1 cellular context compared by ENCODE assay signal in the genomic region with DNA sequence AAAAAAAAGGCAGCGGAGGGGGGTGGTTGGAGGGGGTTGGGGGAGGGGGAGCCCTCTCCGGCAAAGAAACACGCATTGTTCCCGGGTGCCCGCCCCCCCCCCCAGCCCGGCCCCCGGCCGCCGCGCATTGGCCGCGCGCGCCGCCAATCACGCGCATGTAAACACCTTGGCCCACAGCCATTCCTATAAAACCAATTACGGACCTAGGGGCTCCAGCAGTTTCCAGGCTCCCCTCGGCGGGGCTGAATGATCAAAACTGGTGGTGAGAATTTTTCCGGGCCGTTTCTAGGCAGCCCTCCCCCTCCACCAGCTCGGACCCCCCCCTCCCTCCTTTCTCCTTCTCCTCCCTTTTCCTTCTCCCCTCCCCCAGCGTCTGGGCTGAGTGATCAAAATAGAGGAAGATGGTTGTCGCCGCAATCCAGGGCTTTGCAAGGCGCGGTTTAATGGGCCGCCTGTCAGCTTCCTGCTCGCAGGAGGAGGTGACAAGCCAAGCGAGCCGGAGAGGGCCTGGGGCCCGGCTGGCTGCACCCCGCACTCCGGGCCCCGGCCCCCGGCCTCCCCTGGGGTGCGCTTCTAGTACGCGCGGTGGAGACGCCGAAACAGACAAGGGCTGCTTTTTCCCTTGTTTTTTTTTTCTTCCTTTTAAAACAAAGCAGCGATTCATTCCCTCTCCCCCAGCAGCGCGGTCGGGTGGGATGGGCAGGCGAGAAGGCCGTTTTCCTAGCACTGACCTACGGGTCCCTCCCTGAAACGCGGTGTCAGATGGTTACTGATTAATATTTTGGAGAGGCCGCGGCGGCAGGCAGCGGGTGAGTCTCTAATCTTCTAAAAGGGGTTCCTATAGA.
A peak's percentile ranks its signal among the peaks of the same experiment; 100 is the strongest.
TF ChIP-seq lines count a peak whose summit lies in the region.

No MANE protein-coding gene starts in this region.

TF ChIP-seq in HepG2, 621 proteins besides CTCF, POLR2A, EP300 and RAD21 (continued from another document and continues in another):
- TF ChIP-seq TAF15 (IDR thresholded peaks at IDR 0.05; ENCODE audit: low read depth, low read length, poor library complexity, severe bottlenecking) (no peak), WIZ (CRISPR knock-in tag; IDR thresholded peaks at IDR 0.05) (no peak), ZIK1 (CRISPR knock-in tag; IDR thresholded peaks at IDR 0.05; ENCODE audit: borderline replicate concordance, low read depth) (no peak), ZNF296 (CRISPR knock-in tag; conservative IDR thresholded peaks at IDR 0.05) (no peak), BRD4 (CRISPR knock-in tag; IDR thresholded peaks at IDR 0.05) (no peak), ZNF878 (CRISPR knock-in tag; IDR thresholded peaks at IDR 0.05) (no peak), XRCC5 (optimal IDR thresholded peaks at IDR 0.05; ENCODE audit: low read length) (peak; percentile 27), ZNF674 (CRISPR knock-in tag; IDR thresholded peaks at IDR 0.05; ENCODE audit: low read depth) (no peak), CREM (IDR thresholded peaks at IDR 0.05) (0 out of 2 replicates have a peak, but pooled peaks have one; percentile 3), CREM (CRISPR knock-in tag; IDR thresholded peaks at IDR 0.05) (no peak), ZKSCAN8 (CRISPR knock-in tag; IDR thresholded peaks at IDR 0.05; ENCODE audit: borderline replicate concordance) (no peak), GABPA (IDR thresholded peaks at IDR 0.05; ENCODE audit: low read depth, low read length) (no peak), GABPA (CRISPR knock-in tag; IDR thresholded peaks at IDR 0.05; ENCODE audit: low read depth) (no peak; the same call in 1 of the 2 replicates), MXD4 (CRISPR knock-in tag; IDR thresholded peaks at IDR 0.05) (no peak), ZNF546 (CRISPR knock-in tag; conservative IDR thresholded peaks at IDR 0.05) (no peak; the same call in 1 of the 2 replicates), ZBTB3 (CRISPR knock-in tag; IDR thresholded peaks at IDR 0.05; ENCODE audit: borderline replicate concordance, low read depth) (no peak), ZKSCAN5 (CRISPR knock-in tag; IDR thresholded peaks at IDR 0.05) (no peak), NFIC (IDR thresholded peaks at IDR 0.05; ENCODE audit: low read length) (no peak), ZNF136 (CRISPR knock-in tag; IDR thresholded peaks at IDR 0.05; ENCODE audit: low read depth) (no peak), GLI4 (CRISPR knock-in tag; IDR thresholded peaks at IDR 0.05; ENCODE audit: borderline replicate concordance) (no peak), TMF1 (CRISPR knock-in tag; IDR thresholded peaks at IDR 0.05; ENCODE audit: low read depth) (no peak), KLF16 (CRISPR knock-in tag; IDR thresholded peaks at IDR 0.05) (peak in 1 of 2 experiments; percentile 74; a peak in 2 of 4 replicates), KLF13 (CRISPR knock-in tag; IDR thresholded peaks at IDR 0.05) (no peak), HNF4G (IDR thresholded peaks at IDR 0.05; ENCODE audit: borderline replicate concordance, low read depth, low read length) (no peak), HNF4G (CRISPR knock-in tag; IDR thresholded peaks at IDR 0.05; ENCODE audit: borderline replicate concordance, low read depth) (no peak), ZNF780A (CRISPR knock-in tag; IDR thresholded peaks at IDR 0.05) (no peak), HNRNPH1 (optimal IDR thresholded peaks at IDR 0.05; ENCODE audit: low read depth, low read length) (peak; percentile 3), CEBPB (IDR thresholded peaks at IDR 0.05; ENCODE audit: borderline replicate concordance, low read depth, low read length) (no peak), PHB2 (IDR thresholded peaks at IDR 0.05; ENCODE audit: partially characterized antibody) (no peak), ZNF207 (IDR thresholded peaks at IDR 0.05; ENCODE audit: borderline replicate concordance) (no peak)
- TF ChIP-seq, protein P1, sequence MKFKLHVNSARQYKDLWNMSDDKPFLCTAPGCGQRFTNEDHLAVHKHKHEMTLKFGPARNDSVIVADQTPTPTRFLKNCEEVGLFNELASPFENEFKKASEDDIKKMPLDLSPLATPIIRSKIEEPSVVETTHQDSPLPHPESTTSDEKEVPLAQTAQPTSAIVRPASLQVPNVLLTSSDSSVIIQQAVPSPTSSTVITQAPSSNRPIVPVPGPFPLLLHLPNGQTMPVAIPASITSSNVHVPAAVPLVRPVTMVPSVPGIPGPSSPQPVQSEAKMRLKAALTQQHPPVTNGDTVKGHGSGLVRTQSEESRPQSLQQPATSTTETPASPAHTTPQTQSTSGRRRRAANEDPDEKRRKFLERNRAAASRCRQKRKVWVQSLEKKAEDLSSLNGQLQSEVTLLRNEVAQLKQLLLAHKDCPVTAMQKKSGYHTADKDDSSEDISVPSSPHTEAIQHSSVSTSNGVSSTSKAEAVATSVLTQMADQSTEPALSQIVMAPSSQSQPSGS (CRISPR knock-in tag; IDR thresholded peaks at IDR 0.05) = peak; percentile 12; the same call in 1 of the 2 replicates
- TF ChIP-seq, protein P2, sequence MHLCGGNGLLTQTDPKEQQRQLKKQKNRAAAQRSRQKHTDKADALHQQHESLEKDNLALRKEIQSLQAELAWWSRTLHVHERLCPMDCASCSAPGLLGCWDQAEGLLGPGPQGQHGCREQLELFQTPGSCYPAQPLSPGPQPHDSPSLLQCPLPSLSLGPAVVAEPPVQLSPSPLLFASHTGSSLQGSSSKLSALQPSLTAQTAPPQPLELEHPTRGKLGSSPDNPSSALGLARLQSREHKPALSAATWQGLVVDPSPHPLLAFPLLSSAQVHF (CRISPR knock-in tag; IDR thresholded peaks at IDR 0.05) = no peak
- TF ChIP-seq, protein P3, sequence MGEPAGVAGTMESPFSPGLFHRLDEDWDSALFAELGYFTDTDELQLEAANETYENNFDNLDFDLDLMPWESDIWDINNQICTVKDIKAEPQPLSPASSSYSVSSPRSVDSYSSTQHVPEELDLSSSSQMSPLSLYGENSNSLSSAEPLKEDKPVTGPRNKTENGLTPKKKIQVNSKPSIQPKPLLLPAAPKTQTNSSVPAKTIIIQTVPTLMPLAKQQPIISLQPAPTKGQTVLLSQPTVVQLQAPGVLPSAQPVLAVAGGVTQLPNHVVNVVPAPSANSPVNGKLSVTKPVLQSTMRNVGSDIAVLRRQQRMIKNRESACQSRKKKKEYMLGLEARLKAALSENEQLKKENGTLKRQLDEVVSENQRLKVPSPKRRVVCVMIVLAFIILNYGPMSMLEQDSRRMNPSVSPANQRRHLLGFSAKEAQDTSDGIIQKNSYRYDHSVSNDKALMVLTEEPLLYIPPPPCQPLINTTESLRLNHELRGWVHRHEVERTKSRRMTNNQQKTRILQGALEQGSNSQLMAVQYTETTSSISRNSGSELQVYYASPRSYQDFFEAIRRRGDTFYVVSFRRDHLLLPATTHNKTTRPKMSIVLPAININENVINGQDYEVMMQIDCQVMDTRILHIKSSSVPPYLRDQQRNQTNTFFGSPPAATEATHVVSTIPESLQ (CRISPR knock-in tag; conservative IDR thresholded peaks at IDR 0.05) = no peak
- TF ChIP-seq, protein P4, sequence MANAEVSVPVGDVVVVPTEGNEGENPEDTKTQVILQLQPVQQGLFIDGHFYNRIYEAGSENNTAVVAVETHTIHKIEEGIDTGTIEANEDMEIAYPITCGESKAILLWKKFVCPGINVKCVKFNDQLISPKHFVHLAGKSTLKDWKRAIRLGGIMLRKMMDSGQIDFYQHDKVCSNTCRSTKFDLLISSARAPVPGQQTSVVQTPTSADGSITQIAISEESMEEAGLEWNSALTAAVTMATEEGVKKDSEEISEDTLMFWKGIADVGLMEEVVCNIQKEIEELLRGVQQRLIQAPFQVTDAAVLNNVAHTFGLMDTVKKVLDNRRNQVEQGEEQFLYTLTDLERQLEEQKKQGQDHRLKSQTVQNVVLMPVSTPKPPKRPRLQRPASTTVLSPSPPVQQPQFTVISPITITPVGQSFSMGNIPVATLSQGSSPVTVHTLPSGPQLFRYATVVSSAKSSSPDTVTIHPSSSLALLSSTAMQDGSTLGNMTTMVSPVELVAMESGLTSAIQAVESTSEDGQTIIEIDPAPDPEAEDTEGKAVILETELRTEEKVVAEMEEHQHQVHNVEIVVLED (CRISPR knock-in tag; IDR thresholded peaks at IDR 0.05; ENCODE audit: borderline replicate concordance) = no peak
- TF ChIP-seq, protein P5, sequence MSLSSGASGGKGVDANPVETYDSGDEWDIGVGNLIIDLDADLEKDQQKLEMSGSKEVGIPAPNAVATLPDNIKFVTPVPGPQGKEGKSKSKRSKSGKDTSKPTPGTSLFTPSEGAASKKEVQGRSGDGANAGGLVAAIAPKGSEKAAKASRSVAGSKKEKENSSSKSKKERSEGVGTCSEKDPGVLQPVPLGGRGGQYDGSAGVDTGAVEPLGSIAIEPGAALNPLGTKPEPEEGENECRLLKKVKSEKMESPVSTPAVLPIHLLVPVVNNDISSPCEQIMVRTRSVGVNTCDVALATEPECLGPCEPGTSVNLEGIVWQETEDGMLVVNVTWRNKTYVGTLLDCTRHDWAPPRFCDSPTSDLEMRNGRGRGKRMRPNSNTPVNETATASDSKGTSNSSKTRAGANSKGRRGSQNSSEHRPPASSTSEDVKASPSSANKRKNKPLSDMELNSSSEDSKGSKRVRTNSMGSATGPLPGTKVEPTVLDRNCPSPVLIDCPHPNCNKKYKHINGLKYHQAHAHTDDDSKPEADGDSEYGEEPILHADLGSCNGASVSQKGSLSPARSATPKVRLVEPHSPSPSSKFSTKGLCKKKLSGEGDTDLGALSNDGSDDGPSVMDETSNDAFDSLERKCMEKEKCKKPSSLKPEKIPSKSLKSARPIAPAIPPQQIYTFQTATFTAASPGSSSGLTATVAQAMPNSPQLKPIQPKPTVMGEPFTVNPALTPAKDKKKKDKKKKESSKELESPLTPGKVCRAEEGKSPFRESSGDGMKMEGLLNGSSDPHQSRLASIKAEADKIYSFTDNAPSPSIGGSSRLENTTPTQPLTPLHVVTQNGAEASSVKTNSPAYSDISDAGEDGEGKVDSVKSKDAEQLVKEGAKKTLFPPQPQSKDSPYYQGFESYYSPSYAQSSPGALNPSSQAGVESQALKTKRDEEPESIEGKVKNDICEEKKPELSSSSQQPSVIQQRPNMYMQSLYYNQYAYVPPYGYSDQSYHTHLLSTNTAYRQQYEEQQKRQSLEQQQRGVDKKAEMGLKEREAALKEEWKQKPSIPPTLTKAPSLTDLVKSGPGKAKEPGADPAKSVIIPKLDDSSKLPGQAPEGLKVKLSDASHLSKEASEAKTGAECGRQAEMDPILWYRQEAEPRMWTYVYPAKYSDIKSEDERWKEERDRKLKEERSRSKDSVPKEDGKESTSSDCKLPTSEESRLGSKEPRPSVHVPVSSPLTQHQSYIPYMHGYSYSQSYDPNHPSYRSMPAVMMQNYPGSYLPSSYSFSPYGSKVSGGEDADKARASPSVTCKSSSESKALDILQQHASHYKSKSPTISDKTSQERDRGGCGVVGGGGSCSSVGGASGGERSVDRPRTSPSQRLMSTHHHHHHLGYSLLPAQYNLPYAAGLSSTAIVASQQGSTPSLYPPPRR (CRISPR knock-in tag; IDR thresholded peaks at IDR 0.05; ENCODE audit: borderline replicate concordance) = no peak
- TF ChIP-seq, protein P6, sequence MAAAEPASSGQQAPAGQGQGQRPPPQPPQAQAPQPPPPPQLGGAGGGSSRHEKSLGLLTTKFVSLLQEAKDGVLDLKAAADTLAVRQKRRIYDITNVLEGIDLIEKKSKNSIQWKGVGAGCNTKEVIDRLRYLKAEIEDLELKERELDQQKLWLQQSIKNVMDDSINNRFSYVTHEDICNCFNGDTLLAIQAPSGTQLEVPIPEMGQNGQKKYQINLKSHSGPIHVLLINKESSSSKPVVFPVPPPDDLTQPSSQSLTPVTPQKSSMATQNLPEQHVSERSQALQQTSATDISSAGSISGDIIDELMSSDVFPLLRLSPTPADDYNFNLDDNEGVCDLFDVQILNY (CRISPR knock-in tag; conservative IDR thresholded peaks at IDR 0.05) = no peak
- TF ChIP-seq, protein P7, sequence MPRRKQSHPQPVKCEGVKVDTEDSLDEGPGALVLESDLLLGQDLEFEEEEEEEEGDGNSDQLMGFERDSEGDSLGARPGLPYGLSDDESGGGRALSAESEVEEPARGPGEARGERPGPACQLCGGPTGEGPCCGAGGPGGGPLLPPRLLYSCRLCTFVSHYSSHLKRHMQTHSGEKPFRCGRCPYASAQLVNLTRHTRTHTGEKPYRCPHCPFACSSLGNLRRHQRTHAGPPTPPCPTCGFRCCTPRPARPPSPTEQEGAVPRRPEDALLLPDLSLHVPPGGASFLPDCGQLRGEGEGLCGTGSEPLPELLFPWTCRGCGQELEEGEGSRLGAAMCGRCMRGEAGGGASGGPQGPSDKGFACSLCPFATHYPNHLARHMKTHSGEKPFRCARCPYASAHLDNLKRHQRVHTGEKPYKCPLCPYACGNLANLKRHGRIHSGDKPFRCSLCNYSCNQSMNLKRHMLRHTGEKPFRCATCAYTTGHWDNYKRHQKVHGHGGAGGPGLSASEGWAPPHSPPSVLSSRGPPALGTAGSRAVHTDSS (CRISPR knock-in tag; conservative IDR thresholded peaks at IDR 0.05) = no peak
- TF ChIP-seq, protein P8, sequence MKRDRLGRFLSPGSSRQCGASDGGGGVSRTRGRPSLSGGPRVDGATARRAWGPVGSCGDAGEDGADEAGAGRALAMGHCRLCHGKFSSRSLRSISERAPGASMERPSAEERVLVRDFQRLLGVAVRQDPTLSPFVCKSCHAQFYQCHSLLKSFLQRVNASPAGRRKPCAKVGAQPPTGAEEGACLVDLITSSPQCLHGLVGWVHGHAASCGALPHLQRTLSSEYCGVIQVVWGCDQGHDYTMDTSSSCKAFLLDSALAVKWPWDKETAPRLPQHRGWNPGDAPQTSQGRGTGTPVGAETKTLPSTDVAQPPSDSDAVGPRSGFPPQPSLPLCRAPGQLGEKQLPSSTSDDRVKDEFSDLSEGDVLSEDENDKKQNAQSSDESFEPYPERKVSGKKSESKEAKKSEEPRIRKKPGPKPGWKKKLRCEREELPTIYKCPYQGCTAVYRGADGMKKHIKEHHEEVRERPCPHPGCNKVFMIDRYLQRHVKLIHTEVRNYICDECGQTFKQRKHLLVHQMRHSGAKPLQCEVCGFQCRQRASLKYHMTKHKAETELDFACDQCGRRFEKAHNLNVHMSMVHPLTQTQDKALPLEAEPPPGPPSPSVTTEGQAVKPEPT (CRISPR knock-in tag; IDR thresholded peaks at IDR 0.05; ENCODE audit: low read depth) = no peak
- TF ChIP-seq, protein P9, sequence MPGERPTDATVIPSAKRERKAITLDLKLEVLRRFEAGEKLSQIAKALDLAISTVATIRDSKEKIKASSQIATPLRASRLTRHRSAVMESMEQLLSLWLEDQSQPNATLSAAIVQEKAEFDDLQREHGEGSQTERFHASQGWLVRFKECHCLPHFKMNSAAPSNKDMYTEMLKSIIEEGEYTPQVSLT (CRISPR knock-in tag; IDR thresholded peaks at IDR 0.05; ENCODE audit: borderline replicate concordance, low read depth) = no peak
- TF ChIP-seq, protein P10, sequence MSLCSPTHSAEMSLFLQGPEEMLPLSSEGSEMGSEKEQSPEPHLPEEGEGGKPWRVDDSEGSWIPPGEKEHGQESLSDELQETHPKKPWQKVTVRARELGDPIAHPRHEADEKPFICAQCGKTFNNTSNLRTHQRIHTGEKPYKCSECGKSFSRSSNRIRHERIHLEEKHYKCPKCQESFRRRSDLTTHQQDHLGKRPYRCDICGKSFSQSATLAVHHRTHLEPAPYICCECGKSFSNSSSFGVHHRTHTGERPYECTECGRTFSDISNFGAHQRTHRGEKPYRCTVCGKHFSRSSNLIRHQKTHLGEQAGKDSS (CRISPR knock-in tag; IDR thresholded peaks at IDR 0.05; ENCODE audit: borderline replicate concordance, low read depth) = no peak
- TF ChIP-seq, protein P11, sequence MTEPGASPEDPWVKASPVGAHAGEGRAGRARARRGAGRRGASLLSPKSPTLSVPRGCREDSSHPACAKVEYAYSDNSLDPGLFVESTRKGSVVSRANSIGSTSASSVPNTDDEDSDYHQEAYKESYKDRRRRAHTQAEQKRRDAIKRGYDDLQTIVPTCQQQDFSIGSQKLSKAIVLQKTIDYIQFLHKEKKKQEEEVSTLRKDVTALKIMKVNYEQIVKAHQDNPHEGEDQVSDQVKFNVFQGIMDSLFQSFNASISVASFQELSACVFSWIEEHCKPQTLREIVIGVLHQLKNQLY (CRISPR knock-in tag; IDR thresholded peaks at IDR 0.05) = no peak
